ENCODE assay signal across 8 cellular contexts in genomic region chr6:85323435-85324040, GRCh38.
DNase-seq lines count a peak whose midpoint lies in the region; ATAC-seq lines count a peak whose summit lies in the region.

No MANE protein-coding gene starts in this region.

- peaks cover 0 to 4% (median 1%) of the 10 kb centered on the region in 5 donors for H3K9me3 Mint-ChIP-seq in CD8-positive, alpha-beta memory T cell

- H3K36me3 ChIP-seq in CD8-positive, alpha-beta memory T cell (ENCODE audit: insufficient read depth, low read length) = no peaks in the 10 kb centered on the region

- H3K27ac ChIP-seq in CD8-positive, alpha-beta memory T cell (ENCODE audit: low read depth, low read length) = no peak overlapping the region

- peaks cover 0 to 3% (median 0%) of the 10 kb centered on the region in 3 donors for H3K4me1 Mint-ChIP-seq in CD8-positive, alpha-beta memory T cell

- H3K27me3 ChIP-seq in CD8-positive, alpha-beta memory T cell (ENCODE audit: insufficient read depth, low read length, poor library complexity, severe bottlenecking) = no peaks in the 10 kb centered on the region

- no peaks in the 10 kb centered on the region for H3K36me3 Mint-ChIP-seq in CD8-positive, alpha-beta memory T cell

- H3K27me3 Mint-ChIP-seq in CD8-positive, alpha-beta memory T cell = peaks cover 8 to 34% of the 10 kb centered on the region in 2 donors

- H3K4me1 ChIP-seq in CD8-positive, alpha-beta memory T cell (ENCODE audit: insufficient read depth, low read length) = no peaks in the 10 kb centered on the region

- H3K4me3 Mint-ChIP-seq in CD8-positive, alpha-beta memory T cell = no peak overlapping the region

- ATAC-seq in GM19351 (IDR thresholded peaks at IDR 0.05; ENCODE audit: unreplicated experiment) (peak; percentile 90), HG03460 (IDR thresholded peaks at IDR 0.05; ENCODE audit: unreplicated experiment) (peak; percentile 81)

- no peak overlapping the region for H3K4me3 ChIP-seq in CD8-positive, alpha-beta memory T cell (ENCODE audit: low read length)

- CTCF ChIA-PET in CD8-positive, alpha-beta memory T cell (lab: Charles Lee) = interaction anchor here (1.3 to 1.7 kb wide), 4 partner anchors 8 to 1708 kb away, joined by 3 to 10 read pairs (median 4); no protein-coding TSS in a partner anchor

- POLR2A ChIA-PET in CD8-positive, alpha-beta memory T cell (lab: Charles Lee) = no interaction called here

- H3K9me3 ChIP-seq in CD8-positive, alpha-beta memory T cell (ENCODE audit: low read length) = no peaks in the 10 kb centered on the region

- no peak overlapping the region for H3K27ac Mint-ChIP-seq in CD8-positive, alpha-beta memory T cell

- DNase-seq in CD8-positive, alpha-beta memory T cell = peak; percentile 33 to 75 (median 48)
- DNase-seq in NCI-H524 (lab: John Stamatoyannopoulos, UW) (peak; percentile 63 to 82), ecto neural progenitor cell (ENCODE audit: low spot score) (peak; percentile 85), midbrain (lab: John Stamatoyannopoulos, UW) (peak; percentile 34)
- DNase-seq in activated CD4-positive, alpha-beta T cell treated with anti-CD3 and anti-CD28 coated beads, Interleukin-2, amount 50 U/mL, for 24 hours (ENCODE audit: low read depth in 1 of 2, low spot score in 1 of 2) = peak; percentile 25 to 62
- DNase-seq in stimulated activated CD8-positive, alpha-beta memory T cell treated with anti-CD3 and anti-CD28 coated beads, Interleukin-7, amount 100 ng/mL, for 24 hours (ENCODE audit: low read depth) = peak; percentile 52

Comparison
In these comparisons a context has a peak if more than half of its experiments do, and no peak if none do; other contexts are left out.
1. DNase-seq: peak in every context shown above with its lines; median percentile 85 in ecto neural progenitor cell; 72 in NCI-H524; 52 in stimulated activated CD8-positive, alpha-beta memory T cell treated with anti-CD3 and anti-CD28 coated beads, Interleukin-7, amount 100 ng/mL, for 24 hours; 48 in CD8-positive, alpha-beta memory T cell; 44 in activated CD4-positive, alpha-beta T cell treated with anti-CD3 and anti-CD28 coated beads, Interleukin-2, amount 50 U/mL, for 24 hours; 34 in midbrain.